ENCODE assay signal across 8 cellular contexts in the genomic region with DNA sequence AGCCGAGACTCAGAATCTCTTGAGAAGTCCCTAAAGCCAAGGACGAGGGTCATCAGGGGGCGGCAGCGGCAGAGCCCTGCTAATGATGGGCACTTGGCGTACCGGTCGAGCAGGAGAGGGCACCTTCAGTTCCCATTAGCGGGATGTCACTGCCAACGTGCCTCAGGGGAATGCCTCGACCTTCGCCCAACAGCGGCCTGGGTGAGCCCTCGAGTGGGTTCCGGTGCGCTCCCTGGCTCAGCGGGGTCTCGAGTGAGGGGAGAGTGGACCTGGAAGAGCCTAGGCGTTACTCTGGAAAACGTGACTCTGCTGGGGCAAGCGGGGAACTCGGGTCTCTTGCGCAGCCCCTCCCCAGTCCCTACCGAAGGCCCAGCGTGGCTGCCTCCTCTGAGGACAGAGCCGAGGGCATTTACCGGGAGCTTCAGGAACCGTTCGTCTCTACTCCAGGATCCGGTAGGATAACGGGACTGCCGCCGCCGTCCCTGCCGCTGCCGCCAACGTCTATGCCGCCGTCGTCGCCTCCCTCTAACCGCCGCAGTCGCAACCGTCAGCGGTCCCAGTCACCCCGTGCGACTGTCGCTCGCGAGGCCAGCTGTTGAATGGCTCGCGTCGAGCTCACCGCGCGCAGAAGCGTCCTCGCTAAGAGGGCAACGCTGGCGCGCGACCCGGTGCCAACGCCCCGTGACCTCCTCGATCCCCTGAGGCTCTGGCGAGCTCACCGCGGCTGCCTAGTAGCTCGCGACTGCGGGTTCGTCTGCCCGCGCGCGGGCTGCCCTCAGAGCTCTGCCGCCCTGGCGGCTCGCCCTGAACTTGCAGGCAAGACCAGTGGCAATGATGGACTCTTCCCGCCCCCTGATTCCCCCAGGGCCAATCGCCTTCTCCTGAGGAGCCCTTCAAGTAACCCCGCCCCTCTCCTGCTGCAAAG.
DNase-seq lines count a peak whose midpoint lies in the region; ATAC-seq and TF ChIP-seq lines count a peak whose summit lies in the region.

No MANE protein-coding gene starts in this region.

- peak overlapping the region; percentile 64 for H3K4me3 Mint-ChIP-seq in stimulated activated memory B cell treated with anti-CD40 and anti-IgM and Interleukin-4, amounts not matched to agents 10 μg/mL and 1 μg/mL and 100 μg/mL, for 72 hours

- peak; percentile 97 for DNase-seq in ELF-1 (ENCODE audit: low read depth, low spot score)
- DNase-seq in cardiac fibroblast (ENCODE audit: low read depth in 2 of 2), result peak; percentile 51
- peak; percentile 84 for DNase-seq in left kidney (ENCODE audit: low read depth, low spot score)
- DNase-seq in NCI-H510A treated with DMSO at 0.1 percent for 48 hours (lab: John Stamatoyannopoulos, UW), result no peak

- H3K27me3 Mint-ChIP-seq in stimulated activated memory B cell treated with anti-CD40 and anti-IgM and Interleukin-4, amounts not matched to agents 10 μg/mL and 1 μg/mL and 100 μg/mL, for 72 hours, result no peaks in the 10 kb centered on the region

- H3K36me3 Mint-ChIP-seq in stimulated activated memory B cell treated with anti-CD40 and anti-IgM and Interleukin-4, amounts not matched to agents 10 μg/mL and 1 μg/mL and 100 μg/mL, for 72 hours, result no peaks in the 10 kb centered on the region

- ATAC-seq in activated CD4-positive, CD25-positive, alpha-beta regulatory T cell treated with anti-CD3 and anti-CD28 coated beads, Interleukin-2, amount 50 U/mL, for 24 hours, result peak; percentile 82 to 86
- ATAC-seq in stimulated activated memory B cell treated with anti-CD40 and anti-IgM and Interleukin-4, amounts not matched to agents 10 μg/mL and 1 μg/mL and 100 μg/mL, for 72 hours, result peak; percentile 81
- no peak for ATAC-seq in HG02623 (IDR thresholded peaks at IDR 0.05; ENCODE audit: unreplicated experiment)
- no peak for ATAC-seq in HG03469 (IDR thresholded peaks at IDR 0.05; ENCODE audit: unreplicated experiment)

- peak overlapping the region in 1 of 2 donors; percentile 7 for H3K4me3 ChIP-seq in cardiac fibroblast (replicated peaks in 1 of 2; ENCODE audit: low read depth in 2 of 2, low read length in 2 of 2)

- peaks cover 7% of the 10 kb centered on the region for H3K4me1 Mint-ChIP-seq in stimulated activated memory B cell treated with anti-CD40 and anti-IgM and Interleukin-4, amounts not matched to agents 10 μg/mL and 1 μg/mL and 100 μg/mL, for 72 hours

- no peak overlapping the region for H3K27ac Mint-ChIP-seq in stimulated activated memory B cell treated with anti-CD40 and anti-IgM and Interleukin-4, amounts not matched to agents 10 μg/mL and 1 μg/mL and 100 μg/mL, for 72 hours

- H3K9me3 Mint-ChIP-seq in stimulated activated memory B cell treated with anti-CD40 and anti-IgM and Interleukin-4, amounts not matched to agents 10 μg/mL and 1 μg/mL and 100 μg/mL, for 72 hours, result no peaks in the 10 kb centered on the region

- TF ChIP-seq CTCF in cardiac fibroblast (IDR thresholded peaks at IDR 0.05; ENCODE audit: low read depth, low read length), result peak; percentile 28

Comparison
In these comparisons a context has a peak if more than half of its experiments do, and no peak if none do; other contexts are left out.
1. ATAC-seq: peak in activated CD4-positive, CD25-positive, alpha-beta regulatory T cell treated with anti-CD3 and anti-CD28 coated beads, Interleukin-2, amount 50 U/mL, for 24 hours (2 of 2) and stimulated activated memory B cell treated with anti-CD40 and anti-IgM and Interleukin-4, amounts not matched to agents 10 μg/mL and 1 μg/mL and 100 μg/mL, for 72 hours (single experiment); none in HG02623 (single experiment) and HG03469 (single experiment).